8 cellular contexts compared by ENCODE assay signal in the genomic region with DNA sequence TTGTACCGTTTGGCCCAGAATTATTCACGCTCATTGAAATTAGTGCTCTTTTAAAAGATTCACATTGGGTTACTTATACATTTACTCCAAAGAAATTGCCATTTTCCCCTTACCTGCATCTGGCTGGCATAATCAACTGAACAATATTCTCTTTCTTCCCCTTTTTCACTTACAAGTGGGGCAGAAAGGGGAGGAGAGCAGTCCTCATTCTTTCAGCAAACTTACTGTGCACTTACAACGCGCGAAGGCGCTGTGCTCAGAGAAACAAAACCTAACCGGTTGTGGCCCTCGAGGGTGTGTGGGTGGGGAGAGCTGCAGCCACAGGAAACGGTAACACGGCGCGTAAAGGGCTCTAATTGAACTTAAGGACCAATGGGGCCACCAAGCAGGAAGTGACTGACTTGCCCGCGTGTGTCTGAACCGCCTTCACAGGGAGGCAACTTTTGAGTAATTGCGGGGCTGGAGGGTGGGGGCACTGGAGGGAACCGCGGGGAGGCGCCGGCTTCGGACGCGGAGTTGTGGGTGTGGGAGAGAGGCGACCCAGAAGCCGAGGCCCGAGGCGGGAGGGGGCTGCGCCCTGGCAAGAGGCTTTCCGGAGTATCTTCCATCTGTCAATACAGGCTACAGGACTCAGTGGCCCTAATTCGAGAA. TPM values are rescaled to one million over a fixed set of nuclear protein-coding genes. Genes with fewer than 3 reads are reported as not detected.
A peak's percentile ranks its signal among the peaks of the same experiment; 100 is the strongest.
DNase-seq lines count a peak whose midpoint lies in the region; ATAC-seq and TF ChIP-seq lines count a peak whose summit lies in the region.

No MANE protein-coding gene starts in this region.

- DNase-seq in GM19240 (ENCODE audit: insufficient read length, low spot score) = peak; percentile 71
- peak; percentile 82 to 89 for DNase-seq in NCI-H524 (lab: John Stamatoyannopoulos, UW)
- DNase-seq in activated CD4-positive, alpha-beta T cell treated with anti-CD3 and anti-CD28 coated beads for 4 hours = peak; percentile 81 to 89
- peak; percentile 93 for DNase-seq in colonic mucosa
- DNase-seq in left lung = peak; percentile 91 to 95
- peak; percentile 95 for DNase-seq in stimulated activated CD4-positive, alpha-beta T cell treated with anti-CD3 and anti-CD28 coated beads, Interleukin-4, amount 100 ng/mL, for 24 hours

- peak overlapping the region; percentile 92 for H3K4me2 ChIP-seq in BLaER1

- H3K9ac ChIP-seq in BLaER1 (peak overlapping the region; percentile 99), colonic mucosa (ENCODE audit: low read depth in 2 of 2, low read length in 2 of 2) (peak overlapping the region; percentile 70 to 99)

- TF ChIP-seq CTCF in colonic mucosa (IDR thresholded peaks at IDR 0.05) (no peak), left lung (IDR thresholded peaks at IDR 0.05) (no peak)

- H3K27ac ChIP-seq in BLaER1 = peak overlapping the region; percentile 98
- H3K27ac ChIP-seq in colonic mucosa = peak overlapping the region; percentile 97
- peak overlapping the region; percentile 99 to 100 for H3K27ac ChIP-seq in left lung

- H3K4me1 ChIP-seq in BLaER1 (peaks cover 71% of the 10 kb centered on the region), colonic mucosa (no peaks in the 10 kb centered on the region), left lung (peaks cover 11 to 46% of the 10 kb centered on the region in 2 donors)

- intact Hi-C loops in colonic mucosa (cut with DNase I) = loop anchor here (5.0 kb wide), 1 partner anchor 68 kb away; no protein-coding TSS in a partner anchor
- intact Hi-C loops in left lung (cut with DNase I) = no loop called here

- ATAC-seq in HG03457 (IDR thresholded peaks at IDR 0.05; ENCODE audit: unreplicated experiment) = peak; percentile 45
- ATAC-seq in left lung = peak; percentile 82

- H3K36me3 ChIP-seq in BLaER1 (peaks cover 25% of the 10 kb centered on the region; the same call in 1 of the 2 replicates), colonic mucosa (no peaks in the 10 kb centered on the region), left lung (peaks cover 0 to 16% of the 10 kb centered on the region in 2 donors)

- H4K20me1 ChIP-seq in BLaER1 = peaks cover 32% of the 10 kb centered on the region

- no peaks in the 10 kb centered on the region for H3K27me3 ChIP-seq in BLaER1
- H3K27me3 ChIP-seq in colonic mucosa = no peaks in the 10 kb centered on the region
- no peaks in the 10 kb centered on the region for H3K27me3 ChIP-seq in left lung

- H3K4me3 ChIP-seq in BLaER1 (peak overlapping the region; percentile 85), colonic mucosa (peak overlapping the region; percentile 71), left lung (peak overlapping the region; percentile 69 to 87)

- H3K9me3 ChIP-seq in BLaER1 (no peaks in the 10 kb centered on the region), colonic mucosa (no peaks in the 10 kb centered on the region), left lung (no peaks in the 10 kb centered on the region)

RNA-seq across cellular contexts. Expression of a gene that starts 0.7 kb away (rescaled TPM):
- total RNA-seq in colonic mucosa (100 to 1,000 TPM; 152 to 170 TPM), left lung (100 to 1,000 TPM in 1 of 2 donors, 10 to 100 TPM in 1; 79.0 to 105 TPM)

RNA-seq across cellular contexts. Expression of a gene that starts 21.2 kb away (rescaled TPM):
- total RNA-seq in colonic mucosa (100 to 1,000 TPM in 1 of 2 donors, 10 to 100 TPM in 1; 76.8 to 115 TPM), left lung (100 to 1,000 TPM in 1 of 2 donors, 10 to 100 TPM in 1; 84.9 to 102 TPM)

RNA-seq across cellular contexts. Expression of a gene that starts 45.8 kb away (rescaled TPM):
- under 1 TPM; 0.12 to 0.13 TPM for total RNA-seq in colonic mucosa
- under 1 TPM; 0.05 to 0.06 TPM for total RNA-seq in left lung

Comparison
In these comparisons a context has a peak if more than half of its experiments do, and no peak if none do; other contexts are left out.
1. Peak in every context shown above with its lines: DNase-seq, ATAC-seq, H3K4me3 ChIP-seq and H3K27ac ChIP-seq.